8 cellular contexts compared by ENCODE assay signal in genomic region chr9:70563437-70564204, GRCh38.
DNase-seq lines count a peak whose midpoint lies in the region; ATAC-seq and TF ChIP-seq lines count a peak whose summit lies in the region.

No MANE protein-coding gene starts in this region.

- no peak for TF ChIP-seq POLR2A in right lobe of liver (IDR thresholded peaks at IDR 0.05)
- TF ChIP-seq POLR2A in testis (IDR thresholded peaks at IDR 0.05), result no peak

- H3K27me3 ChIP-seq in right lobe of liver, result no peaks in the 10 kb centered on the region
- no peaks in the 10 kb centered on the region for H3K27me3 ChIP-seq in testis

- ATAC-seq in HG02623 (IDR thresholded peaks at IDR 0.05; ENCODE audit: unreplicated experiment), result peak; percentile 99
- peak; percentile 43 to 65 (median 58) for ATAC-seq in right lobe of liver

- H3K4me1 ChIP-seq in right lobe of liver, result peaks cover 0 to 2% (median 0%) of the 10 kb centered on the region in 4 donors
- no peaks in the 10 kb centered on the region for H3K4me1 ChIP-seq in testis

- in situ Hi-C loops in GM13976 (cut with MboI; ENCODE audit: low sequenced_read_pairs, unreplicated experiment), result no loop called here

- H3K27ac ChIP-seq in right lobe of liver, result peak overlapping the region in 1 of 3 donors; percentile 20
- H3K27ac ChIP-seq in testis, result peak overlapping the region in 1 of 2 donors; percentile 37

- TF ChIP-seq CTCF in GM13976 (IDR thresholded peaks at IDR 0.05; ENCODE audit: borderline replicate concordance, control extremely low read depth, extremely low read depth, insufficient read depth, missing control alignments) (no peak), right lobe of liver (IDR thresholded peaks at IDR 0.05) (no peak), testis (IDR thresholded peaks at IDR 0.05) (no peak)

- 58% methylated on average over 5 of the region's 5 CpGs for whole genome bisulfite sequencing in right lobe of liver (ENCODE audit: insufficient coverage, low coverage, low lambda C conversion rate, missing lambda C conversion rate)
- 79 to 83% methylated on average over 5 of the region's 5 CpGs for WGBS in testis, 2 donors

- DNase-seq in GM13976 (ENCODE audit: low spot score), result peak; percentile 56
- DNase-seq in OCI-M1 (lab: John Stamatoyannopoulos, UW), result peak; percentile 76
- DNase-seq in amniotic epithelial cell (ENCODE audit: low read depth), result peak; percentile 62
- no peak for DNase-seq in right lobe of liver
- DNase-seq in testis, result peak; percentile 25
- DNase-seq in NCI-H146 (lab: John Stamatoyannopoulos, UW), result no peak
- DNase-seq in NCI-H82 (lab: John Stamatoyannopoulos, UW), result no peak

- H3K36me3 ChIP-seq in right lobe of liver (no peaks in the 10 kb centered on the region), testis (ENCODE audit: low read depth, missing control alignments) (no peaks in the 10 kb centered on the region)

- H3K9me3 ChIP-seq in right lobe of liver (no peaks in the 10 kb centered on the region), testis (no peaks in the 10 kb centered on the region)

- intact Hi-C loops in right lobe of liver (cut with DNase I) (no loop called here), testis (cut with DNase I; ENCODE audit: low total_unique reads) (no loop called here)

- no peak overlapping the region for H3K4me3 ChIP-seq in right lobe of liver
- H3K4me3 ChIP-seq in testis, result no peak overlapping the region

Comparison
In these comparisons a context has a peak if more than half of its experiments do, and no peak if none do; other contexts are left out.
1. DNase-seq: peak in GM13976 (single experiment), OCI-M1 (single experiment), amniotic epithelial cell (single experiment) and testis (single experiment); none in right lobe of liver (0 of 3), NCI-H146 (single experiment) and NCI-H82 (single experiment).